16 cellular contexts compared by ENCODE assay signal in genomic region chr3:169562988-169563774, GRCh38.
DNase-seq lines count a peak whose midpoint lies in the region; ATAC-seq and TF ChIP-seq lines count a peak whose summit lies in the region.
"Had no signal": no experiment of that assay in that cellular context is flagged by ENCODE, and none has a peak within 500 bp of the region (broad histone marks: within the 10 kb centered on the region; RNA-seq: fewer than 3 reads in every experiment).

No MANE protein-coding gene starts in this region.

- H3K27me3 ChIP-seq in A673 (replicated peaks; ENCODE audit: insufficient read depth, low read depth, low read length, poor library complexity) (peaks cover 15% of the 10 kb centered on the region), OCI-LY3 (ENCODE audit: low read depth, low read length) (no peaks in the 10 kb centered on the region)
- H3K27me3 ChIP-seq: BLaER1 had no signal

- H3K9me3 Mint-ChIP-seq in CD14-positive monocyte (peaks cover 0 to 3% (median 2%) of the 10 kb centered on the region in 7 donors), MCF 10A (ENCODE audit: unreplicated experiment) (no peaks in the 10 kb centered on the region)
- H3K9me3 Mint-ChIP-seq: activated T-cell treated with anti-CD3 and anti-CD28 coated beads, Interleukin-2, amount 50 U/mL, for 72 hours; memory B cell had no signal

- H3K9me3 ChIP-seq in A673 (ENCODE audit: low read depth, low read length, poor library complexity, severe bottlenecking) (no peaks in the 10 kb centered on the region), OCI-LY3 (ENCODE audit: insufficient read depth, low read length) (no peaks in the 10 kb centered on the region)
- H3K9me3 ChIP-seq: HAP-1 had no signal

- peak overlapping the region; percentile 36; the same call in 1 of the 2 replicates for H3K9ac ChIP-seq in OCI-LY3 (ENCODE audit: low read length)
- H3K9ac ChIP-seq: BLaER1 had no signal

- no peak overlapping the region for H3K27ac ChIP-seq in A673 (ENCODE audit: low read depth, low read length, poor library complexity, severe bottlenecking)
- peak overlapping the region; percentile 76 for H3K27ac ChIP-seq in OCI-LY3 (ENCODE audit: low read length)
- H3K27ac ChIP-seq: BLaER1 had no signal

- TF ChIP-seq CTCF in A673 (conservative IDR thresholded peaks at IDR 0.05; ENCODE audit: low read depth, low read length) (no peak; the same call in 1 of the 2 replicates), GM20000 (IDR thresholded peaks at IDR 0.05; ENCODE audit: extremely low read depth, missing control alignments) (peak; percentile 3), OCI-LY3 (IDR thresholded peaks at IDR 0.05; ENCODE audit: low read depth, low read length) (peak; percentile 38), epithelial cell of proximal tubule (conservative IDR thresholded peaks at IDR 0.05; ENCODE audit: low read depth, low read length) (peak; percentile 34), CD14-positive monocyte (IDR thresholded peaks at IDR 0.05) (no peak), MCF 10A (IDR thresholded peaks at IDR 0.05; ENCODE audit: unreplicated experiment) (no peak)

- CTCF ChIA-PET in A673 (lab: Charles Lee): interaction anchor here (1.2 kb wide), 1 partner anchor 70 kb away, joined by 8 read pairs; no protein-coding TSS in a partner anchor
- CTCF ChIA-PET in MCF 10A (lab: Yijun Ruan, JAX): interaction anchor here (0.7 to 1.2 kb wide), 2 partner anchors 47 to 132 kb away, joined by 3 to 4 read pairs; no protein-coding TSS in a partner anchor

- no peaks in the 10 kb centered on the region for H3K79me2 ChIP-seq in OCI-LY3 (ENCODE audit: low read length)

- H3K4me3 Mint-ChIP-seq in CD14-positive monocyte: no peak overlapping the region
- no peak overlapping the region for H3K4me3 Mint-ChIP-seq in MCF 10A (ENCODE audit: unreplicated experiment)
- H3K4me3 Mint-ChIP-seq: activated T-cell treated with anti-CD3 and anti-CD28 coated beads, Interleukin-2, amount 50 U/mL, for 72 hours; memory B cell had no signal

- peak overlapping the region; percentile 76 for H3K4me2 ChIP-seq in OCI-LY3 (ENCODE audit: low read length)
- H3K4me2 ChIP-seq: BLaER1 had no signal

- peaks cover 0 to 3% (median 1%) of the 10 kb centered on the region in 3 donors for H3K27me3 Mint-ChIP-seq in CD14-positive monocyte (ENCODE audit: low read depth in 3 of 3)
- H3K27me3 Mint-ChIP-seq in MCF 10A (ENCODE audit: insufficient read depth, unreplicated experiment): no peaks in the 10 kb centered on the region

- H3K4me1 Mint-ChIP-seq in CD14-positive monocyte (no peaks in the 10 kb centered on the region), MCF 10A (ENCODE audit: insufficient read depth, unreplicated experiment) (no peaks in the 10 kb centered on the region)
- H3K4me1 Mint-ChIP-seq: memory B cell had no signal

- BruUV-seq in A673 (replicated peaks; lab: Mats Ljungman, UMichigan) (no TSS peak), MCF 10A (replicated peaks; lab: Mats Ljungman, UMichigan) (no TSS peak)

- ATAC-seq in GM21423 (IDR thresholded peaks at IDR 0.05; ENCODE audit: unreplicated experiment): no peak

- no peaks in the 10 kb centered on the region for H3K4me1 ChIP-seq in A673 (ENCODE audit: insufficient read depth, low read length, poor library complexity, severe bottlenecking)
- peaks cover 14% of the 10 kb centered on the region for H3K4me1 ChIP-seq in OCI-LY3 (ENCODE audit: low read length)
- H3K4me1 ChIP-seq: BLaER1 had no signal

- H3K4me3 ChIP-seq in A673 (ENCODE audit: low read depth, low read length, poor library complexity, severe bottlenecking) (no peak overlapping the region), OCI-LY3 (ENCODE audit: low read length) (peak overlapping the region; percentile 51), epithelial cell of proximal tubule (ENCODE audit: low read depth, low read length) (no peak overlapping the region)
- H3K4me3 ChIP-seq: BLaER1, HAP-1 had no signal

- H3K36me3 Mint-ChIP-seq in CD14-positive monocyte (no peaks in the 10 kb centered on the region), MCF 10A (ENCODE audit: insufficient read depth, unreplicated experiment) (no peaks in the 10 kb centered on the region)
- H3K36me3 Mint-ChIP-seq: memory B cell had no signal

- peak; percentile 12 for DNase-seq in A673 (ENCODE audit: low spot score)
- DNase-seq in GM20000 (ENCODE audit: low spot score): no peak
- DNase-seq in epithelial cell of proximal tubule (ENCODE audit: low read depth): no peak
- DNase-seq in CD14-positive monocyte (ENCODE audit: low spot score): no peak
- no peak for DNase-seq in MCF 10A (ENCODE audit: unreplicated experiment)
- no peak for DNase-seq in activated CD8-positive, alpha-beta memory T cell treated with anti-CD3 and anti-CD28 coated beads, Interleukin-2, amount 50 U/mL, for 48 hours
- DNase-seq: activated CD4-positive, alpha-beta T cell treated with anti-CD3 and anti-CD28 coated beads for 1 hour; activated T-cell treated with anti-CD3 and anti-CD28 coated beads, Interleukin-2, amount 50 U/mL, for 72 hours; KG1; NCI-H510A; occipital lobe had no signal

- POLR2A ChIA-PET in A673 (lab: Charles Lee; ENCODE audit: low non-redundant PET) (no interaction called here), MCF 10A (lab: Yijun Ruan, JAX) (no interaction called here)

- H3K27ac Mint-ChIP-seq in CD14-positive monocyte: no peak overlapping the region
- no peak overlapping the region for H3K27ac Mint-ChIP-seq in MCF 10A (ENCODE audit: low read depth, unreplicated experiment)
- H3K27ac Mint-ChIP-seq: activated T-cell treated with anti-CD3 and anti-CD28 coated beads, Interleukin-2, amount 50 U/mL, for 72 hours; memory B cell had no signal

- H2AFZ ChIP-seq in OCI-LY3 (ENCODE audit: low read depth, low read length): peak overlapping the region; percentile 68

- intact Hi-C loops in A673 (cut with micrococcal nuclease; ENCODE audit: unreplicated experiment): no loop called here
- intact Hi-C loops in CD14-positive monocyte (cut with micrococcal nuclease): no loop called here
- intact Hi-C loops in MCF 10A (cut with micrococcal nuclease): no loop called here

- no peaks in the 10 kb centered on the region for H3K36me3 ChIP-seq in A673 (ENCODE audit: insufficient read depth, low read length, poor library complexity, severe bottlenecking)
- no peaks in the 10 kb centered on the region for H3K36me3 ChIP-seq in OCI-LY3 (replicated peaks; ENCODE audit: low read depth, low read length)
- H3K36me3 ChIP-seq: BLaER1, HAP-1 had no signal

- H4K20me1 ChIP-seq in OCI-LY3 (ENCODE audit: insufficient read depth, low read length): no peaks in the 10 kb centered on the region
- H4K20me1 ChIP-seq: BLaER1 had no signal

Comparison
In these comparisons a context has a peak if more than half of its experiments do, and no peak if none do; other contexts are left out.
1. CTCF ChIP-seq: peak in GM20000 (single experiment), OCI-LY3 (single experiment) and epithelial cell of proximal tubule (single experiment); none in A673 (single experiment), CD14-positive monocyte (single experiment) and MCF 10A (single experiment).